In genomic region chr4:184342857-184343237, GRCh38 we compare ENCODE assay signal across 8 cellular contexts.
DNase-seq lines count a peak whose midpoint lies in the region; ATAC-seq and TF ChIP-seq lines count a peak whose summit lies in the region.
"Not testable (repeated sequence)": the region's sequence is repeated elsewhere in the genome, so short reads cannot be mapped to it uniquely, and the experiment has no call there.

No MANE protein-coding gene starts in this region.

- H3K18ac ChIP-seq in trophoblast cell (ENCODE audit: low read length) = not testable (repeated sequence)

- H3K23ac ChIP-seq in trophoblast cell (ENCODE audit: low read length) = not testable (repeated sequence)

- H3K27ac ChIP-seq in CD8-positive, alpha-beta T cell (ENCODE audit: low read depth, low read length); trophoblast cell (ENCODE audit: low read depth, low read length): not testable (repeated sequence)
- H3K27ac ChIP-seq in MM.1S (ENCODE audit: low read length) (peak overlapping the region; percentile 86; the same call in 1 of the 2 replicates), esophagus muscularis mucosa (replicated peaks in 1 of 4) (peak overlapping the region; percentile 78 to 81 (median 78)), upper lobe of left lung (peak overlapping the region; percentile 65 to 88 (median 86))

- intact Hi-C loops in CD8-positive, alpha-beta T cell (cut with DNase I, micrococcal nuclease) = loop anchor here in 1 of 2 experiments (1.0 kb wide), 1 partner anchor 75 kb away; no protein-coding TSS in a partner anchor
- intact Hi-C loops in esophagus muscularis mucosa (cut with DNase I) = not testable (repeated sequence)

- not testable (repeated sequence) for H2BK12ac ChIP-seq in trophoblast cell (ENCODE audit: low read length)

- H3K4me2 ChIP-seq in MM.1S (ENCODE audit: low read depth, low read length) (peak overlapping the region; percentile 92), trophoblast cell (ENCODE audit: low read length) (peak overlapping the region; percentile 98)

- H3K9me3 ChIP-seq in CD8-positive, alpha-beta T cell (ENCODE audit: low read length); MM.1S (replicated peaks; ENCODE audit: insufficient read depth, low read length); esophagus muscularis mucosa; trophoblast cell (ENCODE audit: insufficient read depth, low read depth, low read length); upper lobe of left lung: not testable (repeated sequence)

- peaks cover 44% of the 10 kb centered on the region for H3F3A ChIP-seq in MM.1S (ENCODE audit: insufficient read depth, low read length)

- not testable (repeated sequence) for H2BK120ac ChIP-seq in trophoblast cell (ENCODE audit: insufficient read depth, low read length, poor library complexity)

- H4K91ac ChIP-seq in trophoblast cell (ENCODE audit: low read depth, low read length) = not testable (repeated sequence)

- WGBS in esophagus muscularis mucosa = 86% methylated on average over 1 of the region's 1 CpG
- no CpG with 5 or more reads among the region's 1 CpG for WGBS in trophoblast cell (ENCODE audit: extremely low coverage, insufficient coverage, insufficient read length)
- 64 to 68% methylated on average over 1 of the region's 1 CpG for WGBS in upper lobe of left lung, 2 donors

- H4K8ac ChIP-seq in trophoblast cell (ENCODE audit: low read depth, low read length) = not testable (repeated sequence)

- not testable (repeated sequence) for H3K36me3 ChIP-seq in CD8-positive, alpha-beta T cell (ENCODE audit: insufficient read depth, low read length); MM.1S (replicated peaks; ENCODE audit: insufficient read depth, low read length); esophagus muscularis mucosa; trophoblast cell (ENCODE audit: control insufficient read depth in 1 of 2, insufficient read depth in 2 of 2, low read length in 2 of 2); upper lobe of left lung

- not testable (repeated sequence) for H3K14ac ChIP-seq in trophoblast cell (ENCODE audit: low read length)

- not testable (repeated sequence) for H3K27me3 ChIP-seq in CD8-positive, alpha-beta T cell (ENCODE audit: insufficient read depth, low read length); MM.1S (replicated peaks; ENCODE audit: insufficient read depth, low read length); esophagus muscularis mucosa; trophoblast cell (ENCODE audit: insufficient read depth, low read length); upper lobe of left lung

- H2BK5ac ChIP-seq in trophoblast cell (ENCODE audit: low read depth, low read length, poor library complexity) = not testable (repeated sequence)

- not testable (repeated sequence) for H3K27ac Mint-ChIP-seq in CD8-positive, alpha-beta T cell
- H3K27ac Mint-ChIP-seq in activated CD8-positive, alpha-beta T cell treated with anti-CD3 and anti-CD28 coated beads, Interleukin-2, amount 10 ng/mL, durations not matched to agents 7 days and 5 days = peak overlapping the region; percentile 86
- H3K27ac Mint-ChIP-seq in brain (peak overlapping the region; percentile 87 to 98 (median 96)), mesothelial cell of epicardium (peak overlapping the region; percentile 85)

- H3K4me3 ChIP-seq in CD8-positive, alpha-beta T cell (ENCODE audit: low read depth, low read length); trophoblast cell (ENCODE audit: low read depth, low read length): not testable (repeated sequence)
- H3K4me3 ChIP-seq in MM.1S (ENCODE audit: low read length) (peak overlapping the region; percentile 60), esophagus muscularis mucosa (peak overlapping the region in 3 of 4 donors; percentile 60 to 73 (median 69)), upper lobe of left lung (peak overlapping the region in 1 of 4 donors; percentile 66)

- peak overlapping the region; percentile 86 for H3K4me3 Mint-ChIP-seq in CD8-positive, alpha-beta T cell
- H3K4me3 Mint-ChIP-seq in activated CD8-positive, alpha-beta T cell treated with anti-CD3 and anti-CD28 coated beads, Interleukin-2, amount 10 ng/mL, durations not matched to agents 7 days and 5 days = peak overlapping the region; percentile 81
- H3K4me3 Mint-ChIP-seq in brain (peak overlapping the region; percentile 83 to 93 (median 89)), mesothelial cell of epicardium (peak overlapping the region; percentile 88)

- POLR2A ChIA-PET in CD8-positive, alpha-beta T cell (lab: Charles Lee) = not testable (repeated sequence)
- POLR2A ChIA-PET in activated CD8-positive, alpha-beta T cell treated with anti-CD3 and anti-CD28 coated beads, Interleukin-2, amount 10 ng/mL, durations not matched to agents 7 days and 5 days (lab: Charles Lee) = interaction anchor here (1.1 to 1.3 kb wide), 4 partner anchors 12 to 60 kb away, joined by 3 to 4 read pairs (median 4); no protein-coding TSS in a partner anchor

- H3K4me1 Mint-ChIP-seq in CD8-positive, alpha-beta T cell (ENCODE audit: low read depth) = peaks cover 19% of the 10 kb centered on the region
- H3K4me1 Mint-ChIP-seq in activated CD8-positive, alpha-beta T cell treated with anti-CD3 and anti-CD28 coated beads, Interleukin-2, amount 10 ng/mL, durations not matched to agents 7 days and 5 days (ENCODE audit: low read depth) = peaks cover 29% of the 10 kb centered on the region
- peaks cover 53% of the 10 kb centered on the region for H3K4me1 Mint-ChIP-seq in brain
- peaks cover 25% of the 10 kb centered on the region for H3K4me1 Mint-ChIP-seq in mesothelial cell of epicardium

- not testable (repeated sequence) for DNase-seq in CD8-positive, alpha-beta T cell; MM.1S; activated CD8-positive, alpha-beta T cell treated with anti-CD3 and anti-CD28 coated beads, Interleukin-2, amount 10 ng/mL, durations not matched to agents 7 days and 5 days; esophagus muscularis mucosa (ENCODE audit: extremely low spot score); mesothelial cell of epicardium (ENCODE audit: low spot score in 2 of 2, unreplicated experiment in 2 of 2); trophoblast cell; upper lobe of left lung

- not testable (repeated sequence) for TF ChIP-seq CTCF in CD8-positive, alpha-beta T cell (IDR thresholded peaks at IDR 0.05); MM.1S (IDR thresholded peaks at IDR 0.05; ENCODE audit: low read length); brain (conservative IDR thresholded peaks at IDR 0.05); esophagus muscularis mucosa (IDR thresholded peaks at IDR 0.05); mesothelial cell of epicardium (IDR thresholded peaks at IDR 0.05; ENCODE audit: unreplicated experiment); upper lobe of left lung (IDR thresholded peaks at IDR 0.05)

- H2AK5ac ChIP-seq in trophoblast cell (ENCODE audit: low read length) = not testable (repeated sequence)

- H2AFZ ChIP-seq in MM.1S (ENCODE audit: low read length) = peak overlapping the region; percentile 38
- H2AFZ ChIP-seq in trophoblast cell (ENCODE audit: insufficient read depth, low read length, poor library complexity) = not testable (repeated sequence)

- H4K12ac ChIP-seq in trophoblast cell (ENCODE audit: low read depth, low read length) = not testable (repeated sequence)

- not testable (repeated sequence) for H3K9me2 ChIP-seq in MM.1S (replicated peaks; ENCODE audit: insufficient read depth, low read length)

- not testable (repeated sequence) for H3K27me3 Mint-ChIP-seq in CD8-positive, alpha-beta T cell (ENCODE audit: low read depth); activated CD8-positive, alpha-beta T cell treated with anti-CD3 and anti-CD28 coated beads, Interleukin-2, amount 10 ng/mL, durations not matched to agents 7 days and 5 days (ENCODE audit: low read depth); brain; mesothelial cell of epicardium (ENCODE audit: low read depth)

- not testable (repeated sequence) for H3K4ac ChIP-seq in trophoblast cell (ENCODE audit: low read depth, low read length)

- TF ChIP-seq POLR2A in esophagus muscularis mucosa (IDR thresholded peaks at IDR 0.05; ENCODE audit: low read depth); upper lobe of left lung (IDR thresholded peaks at IDR 0.05): not testable (repeated sequence)

- H3K9ac ChIP-seq in MM.1S (ENCODE audit: low read length) = peak overlapping the region; percentile 68; the same call in 1 of the 2 replicates
- not testable (repeated sequence) for H3K9ac ChIP-seq in trophoblast cell (ENCODE audit: low read length)

- H3K79me2 ChIP-seq in MM.1S (ENCODE audit: low read length); trophoblast cell (ENCODE audit: control insufficient read depth, insufficient read depth, low read length, poor library complexity): not testable (repeated sequence)

- not testable (repeated sequence) for H4K20me1 ChIP-seq in MM.1S (ENCODE audit: insufficient read depth, low read length)

- not testable (repeated sequence) for ATAC-seq in CD8-positive, alpha-beta T cell; activated CD8-positive, alpha-beta T cell treated with anti-CD3 and anti-CD28 coated beads, Interleukin-2, amount 10 ng/mL, durations not matched to agents 7 days and 5 days; upper lobe of left lung (ENCODE audit: low FRiP score in 2 of 2)

- not testable (repeated sequence) for H3K79me1 ChIP-seq in trophoblast cell (ENCODE audit: low read length)

- not testable (repeated sequence) for H3K4me1 ChIP-seq in CD8-positive, alpha-beta T cell (ENCODE audit: insufficient read depth, low read length); trophoblast cell (ENCODE audit: control insufficient read depth in 1 of 2, insufficient read depth in 2 of 2, low read length in 2 of 2)
- H3K4me1 ChIP-seq in MM.1S (ENCODE audit: low read length) (peaks cover 42% of the 10 kb centered on the region), esophagus muscularis mucosa (peaks cover 23 to 35% (median 31%) of the 10 kb centered on the region in 4 donors), upper lobe of left lung (peaks cover 32 to 49% (median 37%) of the 10 kb centered on the region in 4 donors)

- H3K36me3 Mint-ChIP-seq in CD8-positive, alpha-beta T cell; activated CD8-positive, alpha-beta T cell treated with anti-CD3 and anti-CD28 coated beads, Interleukin-2, amount 10 ng/mL, durations not matched to agents 7 days and 5 days (ENCODE audit: low read depth); brain; mesothelial cell of epicardium: not testable (repeated sequence)

- not testable (repeated sequence) for H3K9me3 Mint-ChIP-seq in CD8-positive, alpha-beta T cell; activated CD8-positive, alpha-beta T cell treated with anti-CD3 and anti-CD28 coated beads, Interleukin-2, amount 10 ng/mL, durations not matched to agents 7 days and 5 days (ENCODE audit: insufficient read depth); brain; mesothelial cell of epicardium

- CTCF ChIA-PET in CD8-positive, alpha-beta T cell (lab: Charles Lee) = interaction anchor here (1.2 kb wide), 1 partner anchor 59 kb away, joined by 3 read pairs; no protein-coding TSS in a partner anchor
- CTCF ChIA-PET in activated CD8-positive, alpha-beta T cell treated with anti-CD3 and anti-CD28 coated beads, Interleukin-2, amount 10 ng/mL, durations not matched to agents 7 days and 5 days (lab: Charles Lee) = interaction anchor here (1.4 to 2.5 kb wide), 3 partner anchors 14 to 78 kb away, joined by 6 to 11 read pairs (median 9); no protein-coding TSS in a partner anchor

- not testable (repeated sequence) for TF ChIP-seq EP300 in esophagus muscularis mucosa (IDR thresholded peaks at IDR 0.05); upper lobe of left lung (IDR thresholded peaks at IDR 0.05)
